In the genomic region with DNA sequence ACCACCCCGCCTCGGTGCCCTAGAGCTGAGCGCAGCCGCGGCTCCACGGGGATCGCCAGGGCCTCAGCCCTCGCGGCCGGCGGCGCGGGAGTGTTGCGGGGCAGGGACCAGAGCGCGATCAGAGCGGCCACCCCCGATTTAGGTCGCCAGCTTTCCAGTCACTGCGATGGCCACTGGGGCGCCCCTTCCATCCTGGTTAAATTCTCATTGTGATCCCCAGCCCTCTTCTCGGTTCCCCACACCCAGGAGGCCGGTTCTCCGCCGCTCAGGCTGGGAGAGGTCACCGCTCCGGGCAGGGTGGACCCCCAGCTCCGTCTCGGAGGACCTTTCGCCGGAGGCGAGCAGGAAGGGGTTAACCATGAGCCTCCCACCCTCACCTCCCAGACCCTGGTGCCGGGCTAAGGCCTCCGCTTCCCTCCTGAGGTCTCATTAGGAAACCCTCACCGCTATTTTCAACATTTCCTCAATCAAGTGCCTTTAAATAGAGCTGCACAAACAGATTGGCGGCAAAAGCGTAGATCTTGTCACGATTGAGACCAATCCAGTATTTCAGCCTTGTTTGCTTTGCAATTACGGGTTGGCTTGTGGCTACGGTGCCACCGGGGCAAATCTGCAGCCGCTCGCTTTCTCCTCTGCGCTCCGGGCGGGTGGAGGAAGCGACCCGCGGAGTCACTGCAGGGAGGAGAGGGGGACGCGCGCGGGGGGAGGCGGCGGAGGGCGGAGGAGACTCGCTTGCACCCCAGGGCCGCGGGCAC, we compare ENCODE assay signal across 9 cellular contexts. TPM values are rescaled to one million over a fixed set of nuclear protein-coding genes. Genes with fewer than 3 reads are reported as not detected.
A peak's percentile ranks its signal among the peaks of the same experiment; 100 is the strongest.
DNase-seq lines count a peak whose midpoint lies in the region; ATAC-seq and TF ChIP-seq lines count a peak whose summit lies in the region.
"Had no signal": no experiment of that assay in that cellular context is flagged by ENCODE, and none has a peak within 500 bp of the region (broad histone marks: within the 10 kb centered on the region; RNA-seq: fewer than 3 reads in every experiment).

No MANE protein-coding gene starts in this region.

- H3K27me3 ChIP-seq in dorsolateral prefrontal cortex = peaks cover 34 to 100% (median 97%) of the 10 kb centered on the region in 45 donors

- TF ChIP-seq CTCF in dorsolateral prefrontal cortex (IDR thresholded peaks at IDR 0.05 in 54 of 56, conservative IDR thresholded peaks at IDR 0.05 in 2 of 56; ENCODE audit: low read depth in 1 of 56, partially characterized antibody in 56 of 56) = no peak

- in situ Hi-C loops in G401 (cut with HindIII; ENCODE audit: low sequenced_read_pairs) = no loop called here

- intact Hi-C loops in dorsolateral prefrontal cortex (cut with DNase I) = no loop called here

- ATAC-seq in HG02870 (IDR thresholded peaks at IDR 0.05; ENCODE audit: unreplicated experiment) = no peak
- no peak for ATAC-seq in GM18858 (IDR thresholded peaks at IDR 0.05; ENCODE audit: unreplicated experiment)

- DNase-seq in G401 (ENCODE audit: low spot score) = peak; percentile 18
- peak; percentile 51 for DNase-seq in NCI-H146 (lab: John Stamatoyannopoulos, UW)
- DNase-seq in dorsolateral prefrontal cortex = no peak
- DNase-seq in myocyte (ENCODE audit: low read depth) = peak; percentile 18
- DNase-seq in NK-92 (lab: John Stamatoyannopoulos, UW; ENCODE audit: unreplicated experiment) = no peak
- DNase-seq in ureter (ENCODE audit: low spot score) = no peak

- peak overlapping the region in 53 of 59 donors; percentile 4 to 61 (median 34) for H3K4me3 ChIP-seq in dorsolateral prefrontal cortex

- no peak overlapping the region for H3K27ac ChIP-seq in dorsolateral prefrontal cortex

RNA-seq across cellular contexts. Expression of a gene that starts 8.3 kb away (rescaled TPM):
- total RNA-seq in G401 (2014; rRNA removed; shearing (Covaris generic)) = 0.41 TPM in 1 of 2 replicates, not detected in the other
- total RNA-seq in dorsolateral prefrontal cortex (under 1 TPM in 3 of 120 experiments, not detected in 117; 0.25 to 0.62 (median 0.53) TPM), myocyte (0.11 TPM in 1 of 2 replicates, not detected in the other), ureter (0.21 TPM)
- polyA plus RNA-seq in myocyte (2012) = not detected
- total RNA-seq: epithelial cell of proximal tubule had no signal

Comparison
In these comparisons a context has a peak if more than half of its experiments do, and no peak if none do; other contexts are left out.
1. DNase-seq: peak in G401 (single experiment), NCI-H146 (single experiment) and myocyte (single experiment); none in dorsolateral prefrontal cortex (0 of 10), NK-92 (single experiment) and ureter (single experiment).